16 cellular contexts compared by ENCODE assay signal in the genomic region with DNA sequence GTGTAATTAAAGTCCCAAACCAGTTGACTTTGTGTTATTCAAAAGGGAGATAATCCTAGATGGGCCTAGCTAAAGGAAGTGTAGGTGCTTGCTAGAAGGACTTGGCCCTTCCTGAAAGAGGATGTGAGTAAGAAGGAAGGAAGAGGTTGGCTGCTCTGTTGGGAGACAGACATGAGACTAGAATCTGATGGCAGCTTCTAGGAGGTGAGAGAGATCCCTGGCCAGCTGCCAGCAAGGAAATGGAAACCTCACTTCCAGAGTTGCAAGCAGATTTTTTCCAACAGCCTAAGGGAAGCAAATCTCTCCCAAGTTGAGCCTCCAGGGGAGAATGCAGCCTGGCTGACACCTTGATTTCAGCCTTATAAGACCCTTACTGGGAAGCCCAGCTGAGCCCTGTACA.
DNase-seq lines count a peak whose midpoint lies in the region; ATAC-seq and TF ChIP-seq lines count a peak whose summit lies in the region.
"Had no signal": no experiment of that assay in that cellular context is flagged by ENCODE, and none has a peak within 500 bp of the region (broad histone marks: within the 10 kb centered on the region; RNA-seq: fewer than 3 reads in every experiment).

No MANE protein-coding gene starts in this region.

- H3K27ac Mint-ChIP-seq in neural progenitor cell, result no peak overlapping the region
- H3K27ac Mint-ChIP-seq: activated T-cell treated with anti-CD3 and anti-CD28 coated beads, Interleukin-2, amount 50 U/mL, for 24 hours; GM23338 had no signal

- no peaks in the 10 kb centered on the region for H3K9me3 Mint-ChIP-seq in neural progenitor cell
- H3K9me3 Mint-ChIP-seq: activated T-cell treated with anti-CD3 and anti-CD28 coated beads, Interleukin-2, amount 50 U/mL, for 24 hours; GM23338 had no signal

- DNase-seq in A673 (ENCODE audit: low spot score), result peak; percentile 18
- peak; percentile 7 to 48 for DNase-seq in HL-60 (ENCODE audit: low read depth in 1 of 2, low spot score in 1 of 2)
- DNase-seq in heart left ventricle, result peak in 4 of 5 donors; percentile 36 to 51 (median 46)
- DNase-seq in T-helper 1 cell, result no peak
- DNase-seq in neural progenitor cell (ENCODE audit: low spot score), result no peak
- DNase-seq in 8988T, result no peak
- DNase-seq: activated T-cell treated with anti-CD3 and anti-CD28 coated beads, Interleukin-2, amount 50 U/mL, for 24 hours; BE2C; central memory CD4-positive, alpha-beta T cell; lower lobe of right lung; stimulated activated CD4-positive, alpha-beta T cell treated with anti-CD3 and anti-CD28 coated beads, Interleukin-4, amount 100 ng/mL, for 4 hours had no signal

- POLR2A ChIA-PET in A673 (lab: Charles Lee; ENCODE audit: low non-redundant PET), result no interaction called here

- H3K4me3 ChIP-seq in A673 (ENCODE audit: low read depth, low read length, poor library complexity, severe bottlenecking) (no peak overlapping the region), HL-60 (replicated peaks; ENCODE audit: insufficient read depth, low read length) (no peak overlapping the region), heart left ventricle (no peak overlapping the region), neural progenitor cell (no peak overlapping the region)
- H3K4me3 ChIP-seq: GM23338, lower lobe of right lung had no signal

- H3K9me3 ChIP-seq in A673 (ENCODE audit: low read depth, low read length, poor library complexity, severe bottlenecking), result no peaks in the 10 kb centered on the region
- H3K9me3 ChIP-seq in heart left ventricle, result no peaks in the 10 kb centered on the region
- no peaks in the 10 kb centered on the region for H3K9me3 ChIP-seq in neural progenitor cell (ENCODE audit: low read depth)
- H3K9me3 ChIP-seq: BE2C, lower lobe of right lung had no signal

- H3K27ac ChIP-seq in A673 (ENCODE audit: low read depth, low read length, poor library complexity, severe bottlenecking), result no peak overlapping the region
- H3K27ac ChIP-seq in HL-60 (replicated peaks), result no peak overlapping the region
- no peak overlapping the region for H3K27ac ChIP-seq in heart left ventricle
- H3K27ac ChIP-seq in neural progenitor cell, result no peak overlapping the region
- H3K27ac ChIP-seq: foreskin keratinocyte, lower lobe of right lung, VCaP had no signal

- H3K79me2 ChIP-seq in neural progenitor cell (ENCODE audit: low read depth), result no peaks in the 10 kb centered on the region

- H3K4me2 ChIP-seq in neural progenitor cell, result no peak overlapping the region
- H3K4me2 ChIP-seq: GM23338 had no signal

- H3K36me3 Mint-ChIP-seq in neural progenitor cell, result no peaks in the 10 kb centered on the region

- CTCF ChIA-PET in A673 (lab: Charles Lee), result no interaction called here

- H3K36me3 ChIP-seq in A673 (ENCODE audit: insufficient read depth, low read length, poor library complexity, severe bottlenecking) (no peaks in the 10 kb centered on the region), heart left ventricle (no peaks in the 10 kb centered on the region), neural progenitor cell (no peaks in the 10 kb centered on the region)
- H3K36me3 ChIP-seq: BE2C, lower lobe of right lung had no signal

- no TSS peak for BruUV-seq in A673 (replicated peaks; lab: Mats Ljungman, UMichigan)

- H3K4me1 Mint-ChIP-seq in neural progenitor cell, result peaks cover 34% of the 10 kb centered on the region

- H3K27me3 ChIP-seq in A673 (replicated peaks; ENCODE audit: insufficient read depth, low read depth, low read length, poor library complexity) (no peaks in the 10 kb centered on the region), HL-60 (ENCODE audit: insufficient read depth, poor library complexity, severe bottlenecking) (no peaks in the 10 kb centered on the region), heart left ventricle (no peaks in the 10 kb centered on the region), neural progenitor cell (no peaks in the 10 kb centered on the region)
- H3K27me3 ChIP-seq: BE2C, foreskin keratinocyte had no signal

- H3K9ac ChIP-seq in neural progenitor cell, result no peak overlapping the region

- H3K4me1 ChIP-seq in A673 (ENCODE audit: insufficient read depth, low read length, poor library complexity, severe bottlenecking), result no peaks in the 10 kb centered on the region
- peaks cover 0 to 16% (median 7%) of the 10 kb centered on the region in 12 donors for H3K4me1 ChIP-seq in heart left ventricle
- peaks cover 5% of the 10 kb centered on the region for H3K4me1 ChIP-seq in neural progenitor cell
- H3K4me1 ChIP-seq: BE2C, foreskin keratinocyte, lower lobe of right lung had no signal

- no peak overlapping the region for H2AFZ ChIP-seq in neural progenitor cell (replicated peaks)
- H2AFZ ChIP-seq: GM23338 had no signal

- peak; percentile 40 for ATAC-seq in SK-N-SH treated with all-trans-retinoic acid at 6 μM for 48 hours
- peak in 3 of 4 donors; percentile 57 to 80 (median 70) for ATAC-seq in heart left ventricle
- ATAC-seq in HG03354 (IDR thresholded peaks at IDR 0.05; ENCODE audit: poor library complexity, severe bottlenecking, unreplicated experiment), result no peak
- ATAC-seq: foreskin keratinocyte, GM23338, lower lobe of right lung had no signal

- peaks cover 11% of the 10 kb centered on the region for H3K27me3 Mint-ChIP-seq in neural progenitor cell (ENCODE audit: insufficient read depth, low read depth)

- no peaks in the 10 kb centered on the region for H4K20me1 ChIP-seq in neural progenitor cell (ENCODE audit: low read depth)

- H3F3A ChIP-seq in neural progenitor cell (ENCODE audit: low read depth), result no peaks in the 10 kb centered on the region

- TF ChIP-seq CTCF in A673 (conservative IDR thresholded peaks at IDR 0.05; ENCODE audit: low read depth, low read length) (no peak), HL-60 (IDR thresholded peaks at IDR 0.05; ENCODE audit: insufficient read depth, low read length) (no peak), heart left ventricle (IDR thresholded peaks at IDR 0.05) (no peak), neural progenitor cell (IDR thresholded peaks at IDR 0.05) (no peak)

- no peak overlapping the region for H3K4me3 Mint-ChIP-seq in neural progenitor cell
- H3K4me3 Mint-ChIP-seq: activated T-cell treated with anti-CD3 and anti-CD28 coated beads, Interleukin-2, amount 50 U/mL, for 24 hours; GM23338 had no signal

- no peak for TF ChIP-seq POLR2A in heart left ventricle (IDR thresholded peaks at IDR 0.05)

- intact Hi-C loops in A673 (cut with micrococcal nuclease; ENCODE audit: unreplicated experiment), result no loop called here
- intact Hi-C loops in heart left ventricle (cut with DNase I), result no loop called here

TF ChIP-seq in SK-N-SH treated with all-trans-retinoic acid at 6 μM for 48 hours, 23 proteins besides CTCF, POLR2A, EP300 and RAD21 (continues in another document):
- TF ChIP-seq, protein P1, sequence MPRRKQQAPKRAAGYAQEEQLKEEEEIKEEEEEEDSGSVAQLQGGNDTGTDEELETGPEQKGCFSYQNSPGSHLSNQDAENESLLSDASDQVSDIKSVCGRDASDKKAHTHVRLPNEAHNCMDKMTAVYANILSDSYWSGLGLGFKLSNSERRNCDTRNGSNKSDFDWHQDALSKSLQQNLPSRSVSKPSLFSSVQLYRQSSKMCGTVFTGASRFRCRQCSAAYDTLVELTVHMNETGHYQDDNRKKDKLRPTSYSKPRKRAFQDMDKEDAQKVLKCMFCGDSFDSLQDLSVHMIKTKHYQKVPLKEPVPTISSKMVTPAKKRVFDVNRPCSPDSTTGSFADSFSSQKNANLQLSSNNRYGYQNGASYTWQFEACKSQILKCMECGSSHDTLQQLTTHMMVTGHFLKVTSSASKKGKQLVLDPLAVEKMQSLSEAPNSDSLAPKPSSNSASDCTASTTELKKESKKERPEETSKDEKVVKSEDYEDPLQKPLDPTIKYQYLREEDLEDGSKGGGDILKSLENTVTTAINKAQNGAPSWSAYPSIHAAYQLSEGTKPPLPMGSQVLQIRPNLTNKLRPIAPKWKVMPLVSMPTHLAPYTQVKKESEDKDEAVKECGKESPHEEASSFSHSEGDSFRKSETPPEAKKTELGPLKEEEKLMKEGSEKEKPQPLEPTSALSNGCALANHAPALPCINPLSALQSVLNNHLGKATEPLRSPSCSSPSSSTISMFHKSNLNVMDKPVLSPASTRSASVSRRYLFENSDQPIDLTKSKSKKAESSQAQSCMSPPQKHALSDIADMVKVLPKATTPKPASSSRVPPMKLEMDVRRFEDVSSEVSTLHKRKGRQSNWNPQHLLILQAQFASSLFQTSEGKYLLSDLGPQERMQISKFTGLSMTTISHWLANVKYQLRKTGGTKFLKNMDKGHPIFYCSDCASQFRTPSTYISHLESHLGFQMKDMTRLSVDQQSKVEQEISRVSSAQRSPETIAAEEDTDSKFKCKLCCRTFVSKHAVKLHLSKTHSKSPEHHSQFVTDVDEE (CRISPR knock-in tag; IDR thresholded peaks at IDR 0.05), result no peak
- no peak for TF ChIP-seq ISL1 (CRISPR knock-in tag; IDR thresholded peaks at IDR 0.05)
- TF ChIP-seq TCF4 (CRISPR knock-in tag; IDR thresholded peaks at IDR 0.05; ENCODE audit: borderline replicate concordance), result no peak
- TF ChIP-seq, protein P2, sequence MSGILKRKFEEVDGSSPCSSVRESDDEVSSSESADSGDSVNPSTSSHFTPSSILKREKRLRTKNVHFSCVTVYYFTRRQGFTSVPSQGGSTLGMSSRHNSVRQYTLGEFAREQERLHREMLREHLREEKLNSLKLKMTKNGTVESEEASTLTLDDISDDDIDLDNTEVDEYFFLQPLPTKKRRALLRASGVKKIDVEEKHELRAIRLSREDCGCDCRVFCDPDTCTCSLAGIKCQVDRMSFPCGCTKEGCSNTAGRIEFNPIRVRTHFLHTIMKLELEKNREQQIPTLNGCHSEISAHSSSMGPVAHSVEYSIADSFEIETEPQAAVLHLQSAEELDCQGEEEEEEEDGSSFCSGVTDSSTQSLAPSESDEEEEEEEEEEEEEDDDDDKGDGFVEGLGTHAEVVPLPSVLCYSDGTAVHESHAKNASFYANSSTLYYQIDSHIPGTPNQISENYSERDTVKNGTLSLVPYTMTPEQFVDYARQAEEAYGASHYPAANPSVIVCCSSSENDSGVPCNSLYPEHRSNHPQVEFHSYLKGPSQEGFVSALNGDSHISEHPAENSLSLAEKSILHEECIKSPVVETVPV (CRISPR knock-in tag; IDR thresholded peaks at IDR 0.05), result no peak
- no peak for TF ChIP-seq CSDC2 (CRISPR knock-in tag; IDR thresholded peaks at IDR 0.05)
- TF ChIP-seq ARNTL (CRISPR knock-in tag; IDR thresholded peaks at IDR 0.05; ENCODE audit: borderline replicate concordance, low read depth), result no peak
- no peak for TF ChIP-seq OSR1 (CRISPR knock-in tag; IDR thresholded peaks at IDR 0.05)
- no peak for TF ChIP-seq GLIS3 (CRISPR knock-in tag; IDR thresholded peaks at IDR 0.05)

Comparison
In these comparisons a context has a peak if more than half of its experiments do, and no peak if none do; other contexts are left out.
1. DNase-seq: peak in A673 (single experiment), HL-60 (2 of 2) and heart left ventricle (4 of 5); none in T-helper 1 cell (0 of 5), neural progenitor cell (single experiment) and 8988T (single experiment).